1 cellular context compared by ENCODE assay signal in the genomic region with DNA sequence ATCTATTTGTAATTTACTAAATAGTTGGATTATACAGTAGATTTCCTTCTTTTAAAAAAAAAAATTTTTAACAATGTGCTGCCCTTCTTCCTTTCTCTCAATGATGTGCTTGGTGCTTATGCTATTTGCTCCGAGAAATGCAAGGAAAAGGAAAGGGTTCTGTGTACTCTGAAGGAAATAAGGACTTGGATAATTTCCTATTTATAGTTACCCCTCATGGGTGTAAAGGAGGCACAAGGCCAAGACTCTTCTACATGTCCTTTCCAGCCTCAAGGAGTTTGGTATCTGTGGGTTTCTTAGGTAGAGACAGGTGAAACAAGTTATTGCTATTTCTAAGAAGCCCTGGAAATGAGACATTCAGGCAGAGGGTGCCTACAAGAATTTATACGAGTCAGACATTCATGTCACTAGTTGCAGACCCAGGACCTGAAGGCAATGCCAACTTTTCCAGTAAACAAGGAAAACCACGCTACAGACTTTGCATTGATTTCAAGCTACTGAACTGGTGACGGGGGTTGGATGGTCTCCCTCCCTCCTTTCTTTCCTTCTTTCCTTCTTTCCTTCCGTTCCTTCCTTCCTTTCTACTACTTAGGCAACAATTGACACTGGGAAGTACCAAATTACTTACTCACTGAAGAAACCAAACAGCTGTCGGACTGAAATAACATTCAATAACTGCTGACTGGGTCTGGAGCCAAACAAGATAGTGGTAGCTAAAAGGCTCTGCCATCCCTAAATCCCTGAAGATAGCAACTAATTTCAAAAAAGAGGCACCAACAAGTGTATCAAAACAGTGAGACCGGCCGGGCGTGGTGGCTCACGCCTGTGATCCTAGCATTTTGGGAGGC.
TF ChIP-seq lines count a peak whose summit lies in the region.

No MANE protein-coding gene starts in this region.

TF ChIP-seq in WTC11, 78 proteins besides CTCF, POLR2A, EP300 and RAD21 (continued from another document):
- TF ChIP-seq, protein P1, sequence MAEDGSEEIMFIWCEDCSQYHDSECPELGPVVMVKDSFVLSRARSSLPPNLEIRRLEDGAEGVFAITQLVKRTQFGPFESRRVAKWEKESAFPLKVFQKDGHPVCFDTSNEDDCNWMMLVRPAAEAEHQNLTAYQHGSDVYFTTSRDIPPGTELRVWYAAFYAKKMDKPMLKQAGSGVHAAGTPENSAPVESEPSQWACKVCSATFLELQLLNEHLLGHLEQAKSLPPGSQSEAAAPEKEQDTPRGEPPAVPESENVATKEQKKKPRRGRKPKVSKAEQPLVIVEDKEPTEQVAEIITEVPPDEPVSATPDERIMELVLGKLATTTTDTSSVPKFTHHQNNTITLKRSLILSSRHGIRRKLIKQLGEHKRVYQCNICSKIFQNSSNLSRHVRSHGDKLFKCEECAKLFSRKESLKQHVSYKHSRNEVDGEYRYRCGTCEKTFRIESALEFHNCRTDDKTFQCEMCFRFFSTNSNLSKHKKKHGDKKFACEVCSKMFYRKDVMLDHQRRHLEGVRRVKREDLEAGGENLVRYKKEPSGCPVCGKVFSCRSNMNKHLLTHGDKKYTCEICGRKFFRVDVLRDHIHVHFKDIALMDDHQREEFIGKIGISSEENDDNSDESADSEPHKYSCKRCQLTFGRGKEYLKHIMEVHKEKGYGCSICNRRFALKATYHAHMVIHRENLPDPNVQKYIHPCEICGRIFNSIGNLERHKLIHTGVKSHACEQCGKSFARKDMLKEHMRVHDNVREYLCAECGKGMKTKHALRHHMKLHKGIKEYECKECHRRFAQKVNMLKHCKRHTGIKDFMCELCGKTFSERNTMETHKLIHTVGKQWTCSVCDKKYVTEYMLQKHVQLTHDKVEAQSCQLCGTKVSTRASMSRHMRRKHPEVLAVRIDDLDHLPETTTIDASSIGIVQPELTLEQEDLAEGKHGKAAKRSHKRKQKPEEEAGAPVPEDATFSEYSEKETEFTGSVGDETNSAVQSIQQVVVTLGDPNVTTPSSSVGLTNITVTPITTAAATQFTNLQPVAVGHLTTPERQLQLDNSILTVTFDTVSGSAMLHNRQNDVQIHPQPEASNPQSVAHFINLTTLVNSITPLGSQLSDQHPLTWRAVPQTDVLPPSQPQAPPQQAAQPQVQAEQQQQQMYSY (CRISPR knock-in tag; IDR thresholded peaks at IDR 0.05) = no peak
- no peak for TF ChIP-seq NR2C2 (CRISPR knock-in tag; IDR thresholded peaks at IDR 0.05)
